ENCODE assay signal across 13 cellular contexts in the genomic region with DNA sequence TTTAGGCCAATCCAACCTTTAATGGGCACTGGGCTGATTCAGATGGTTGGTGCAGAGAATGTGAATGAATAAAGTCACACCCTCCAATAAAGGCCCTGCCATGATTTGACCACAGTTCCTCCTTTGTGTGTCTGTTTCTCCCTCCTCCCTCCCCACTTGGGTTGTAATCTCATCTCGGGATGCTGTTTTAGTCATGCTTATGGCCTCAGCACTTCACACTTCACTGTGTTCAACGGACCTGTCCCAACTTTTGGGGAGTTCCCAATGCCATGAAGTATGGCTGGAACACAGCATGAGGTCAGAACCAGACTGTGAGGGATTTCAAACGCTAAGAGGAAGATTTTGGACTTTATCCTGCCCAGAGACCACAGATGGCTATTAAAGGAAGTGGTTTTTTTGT. TPM values are rescaled to one million over a fixed set of nuclear protein-coding genes. Genes with fewer than 3 reads are reported as not detected.
DNase-seq lines count a peak whose midpoint lies in the region; ATAC-seq and TF ChIP-seq lines count a peak whose summit lies in the region.
"Had no signal": no experiment of that assay in that cellular context is flagged by ENCODE, and none has a peak within 500 bp of the region (broad histone marks: within the 10 kb centered on the region; RNA-seq: fewer than 3 reads in every experiment).

No MANE protein-coding gene starts in this region.

- H3K4me3 ChIP-seq in RWPE2 (ENCODE audit: severe bottlenecking), result no peak overlapping the region
- no peak overlapping the region for H3K4me3 ChIP-seq in esophagus muscularis mucosa

- TF ChIP-seq POLR2A in esophagus muscularis mucosa (IDR thresholded peaks at IDR 0.05; ENCODE audit: low read depth), result no peak

- H3K4me3 Mint-ChIP-seq in activated CD4-positive, alpha-beta T cell treated with anti-CD3 and anti-CD28 coated beads, Interleukin-2, amount 10 ng/mL, durations not matched to agents 7 days and 5 days, result no peak overlapping the region
- H3K4me3 Mint-ChIP-seq in stimulated activated naive B cell treated with anti-CD40 and anti-IgM and Interleukin-4, amounts not matched to agents 10 μg/mL and 1 μg/mL and 100 μg/mL, for 72 hours, result no peak overlapping the region

- H3K27ac Mint-ChIP-seq in activated CD4-positive, alpha-beta T cell treated with anti-CD3 and anti-CD28 coated beads, Interleukin-2, amount 10 ng/mL, durations not matched to agents 7 days and 5 days, result peak overlapping the region; percentile 54
- peak overlapping the region; percentile 87 for H3K27ac Mint-ChIP-seq in stimulated activated naive B cell treated with anti-CD40 and anti-IgM and Interleukin-4, amounts not matched to agents 10 μg/mL and 1 μg/mL and 100 μg/mL, for 72 hours

- no peak for TF ChIP-seq EP300 in esophagus muscularis mucosa (IDR thresholded peaks at IDR 0.05)

- H3K9me3 ChIP-seq in RWPE2 (ENCODE audit: severe bottlenecking), result no peaks in the 10 kb centered on the region
- H3K9me3 ChIP-seq in esophagus muscularis mucosa, result no peaks in the 10 kb centered on the region

- H3K27me3 ChIP-seq in RWPE2 (ENCODE audit: insufficient read depth, poor library complexity, severe bottlenecking) (no peaks in the 10 kb centered on the region), esophagus muscularis mucosa (no peaks in the 10 kb centered on the region)

- H3K27me3 Mint-ChIP-seq in activated CD4-positive, alpha-beta T cell treated with anti-CD3 and anti-CD28 coated beads, Interleukin-2, amount 10 ng/mL, durations not matched to agents 7 days and 5 days, result no peaks in the 10 kb centered on the region
- H3K27me3 Mint-ChIP-seq in stimulated activated naive B cell treated with anti-CD40 and anti-IgM and Interleukin-4, amounts not matched to agents 10 μg/mL and 1 μg/mL and 100 μg/mL, for 72 hours, result no peaks in the 10 kb centered on the region
- H3K27me3 Mint-ChIP-seq: brain had no signal

- POLR2A ChIA-PET in activated CD4-positive, alpha-beta T cell treated with anti-CD3 and anti-CD28 coated beads, Interleukin-2, amount 10 ng/mL, durations not matched to agents 7 days and 5 days (lab: Charles Lee), result interaction anchor here (0.6 kb wide), 1 partner anchor 43 kb away, joined by 6 read pairs; no protein-coding TSS in a partner anchor

- no peak for DNase-seq in activated CD4-positive, alpha-beta T cell treated with anti-CD3 and anti-CD28 coated beads, Interleukin-2, amount 10 ng/mL, durations not matched to agents 7 days and 5 days
- no peak for DNase-seq in activated CD4-positive, alpha-beta T cell treated with anti-CD3 and anti-CD28 coated beads, Interleukin-2, amount 50 U/mL, for 1 hour
- DNase-seq in RWPE2 (ENCODE audit: low spot score) (no peak), esophagus muscularis mucosa (ENCODE audit: extremely low spot score) (no peak), cardiac septum (ENCODE audit: low spot score) (no peak), retina (no peak)
- no peak for DNase-seq in stimulated activated naive B cell treated with anti-CD40 and anti-IgM and Interleukin-4, amounts not matched to agents 10 μg/mL and 1 μg/mL and 100 μg/mL, for 72 hours
- DNase-seq: left cardiac atrium; NCI-H1417; stimulated activated CD4-positive, alpha-beta T cell treated with anti-CD3 and anti-CD28 coated beads, Interleukin-12 subunit alpha, Interleukin-12 subunit beta, amount 100 ng/mL, for 4 hours; T-helper 9 cell had no signal

- CTCF ChIA-PET in activated CD4-positive, alpha-beta T cell treated with anti-CD3 and anti-CD28 coated beads, Interleukin-2, amount 10 ng/mL, durations not matched to agents 7 days and 5 days (lab: Charles Lee), result interaction anchor here (0.7 kb wide), 1 partner anchor 1992 kb away, joined by 3 read pairs; the partner anchor contains the start of gene MAST3

- no peak overlapping the region for H3K27ac ChIP-seq in RWPE2 (ENCODE audit: poor library complexity, severe bottlenecking)
- H3K27ac ChIP-seq in esophagus muscularis mucosa (replicated peaks in 1 of 4), result peak overlapping the region; percentile 13 to 69 (median 46)

- peaks cover 5% of the 10 kb centered on the region for H3K4me1 ChIP-seq in RWPE2 (ENCODE audit: insufficient read depth, poor library complexity, severe bottlenecking)
- peaks cover 3 to 8% (median 7%) of the 10 kb centered on the region in 4 donors for H3K4me1 ChIP-seq in esophagus muscularis mucosa

- peaks cover 21% of the 10 kb centered on the region for H3K36me3 Mint-ChIP-seq in activated CD4-positive, alpha-beta T cell treated with anti-CD3 and anti-CD28 coated beads, Interleukin-2, amount 10 ng/mL, durations not matched to agents 7 days and 5 days (ENCODE audit: low read depth)
- peaks cover 15 to 24% of the 10 kb centered on the region in 2 donors for H3K36me3 Mint-ChIP-seq in stimulated activated naive B cell treated with anti-CD40 and anti-IgM and Interleukin-4, amounts not matched to agents 10 μg/mL and 1 μg/mL and 100 μg/mL, for 72 hours

- 20% methylated on average over 3 of the region's 3 CpGs for WGBS in esophagus muscularis mucosa

- intact Hi-C loops in esophagus muscularis mucosa (cut with DNase I) (no loop called here), cardiac septum (cut with DNase I) (no loop called here)

- no peaks in the 10 kb centered on the region for H3K9me3 Mint-ChIP-seq in activated CD4-positive, alpha-beta T cell treated with anti-CD3 and anti-CD28 coated beads, Interleukin-2, amount 10 ng/mL, durations not matched to agents 7 days and 5 days
- H3K9me3 Mint-ChIP-seq in stimulated activated naive B cell treated with anti-CD40 and anti-IgM and Interleukin-4, amounts not matched to agents 10 μg/mL and 1 μg/mL and 100 μg/mL, for 72 hours, result no peaks in the 10 kb centered on the region
- H3K9me3 Mint-ChIP-seq: brain had no signal

- no peak for TF ChIP-seq CTCF in RWPE2 (IDR thresholded peaks at IDR 0.05; ENCODE audit: poor library complexity, severe bottlenecking)
- TF ChIP-seq CTCF in esophagus muscularis mucosa (IDR thresholded peaks at IDR 0.05), result no peak

- H3K4me1 Mint-ChIP-seq in activated CD4-positive, alpha-beta T cell treated with anti-CD3 and anti-CD28 coated beads, Interleukin-2, amount 10 ng/mL, durations not matched to agents 7 days and 5 days, result peaks cover 11% of the 10 kb centered on the region
- H3K4me1 Mint-ChIP-seq in stimulated activated naive B cell treated with anti-CD40 and anti-IgM and Interleukin-4, amounts not matched to agents 10 μg/mL and 1 μg/mL and 100 μg/mL, for 72 hours, result peaks cover 22 to 38% of the 10 kb centered on the region in 2 donors
- H3K4me1 Mint-ChIP-seq: brain had no signal

- ATAC-seq in RWPE2 (ENCODE audit: low read depth) (peak; percentile 21; the same call in 2 of the 3 replicates), HG03135 (IDR thresholded peaks at IDR 0.05; ENCODE audit: unreplicated experiment) (no peak)
- ATAC-seq in stimulated activated naive B cell treated with anti-CD40 and anti-IgM and Interleukin-4, amounts not matched to agents 10 μg/mL and 1 μg/mL and 100 μg/mL, for 72 hours (replicated peaks), result peak; percentile 52 to 68

- H3K36me3 ChIP-seq in RWPE2 (ENCODE audit: low read depth), result peaks cover 25% of the 10 kb centered on the region
- peaks cover 25 to 44% (median 41%) of the 10 kb centered on the region in 4 donors for H3K36me3 ChIP-seq in esophagus muscularis mucosa

RNA-seq across cellular contexts. Expression of gene RAB8A, which starts 5.6 kb away (rescaled TPM):
- total RNA-seq in activated CD4-positive, alpha-beta T cell treated with anti-CD3 and anti-CD28 coated beads, Interleukin-2, amount 10 ng/mL, durations not matched to agents 7 days and 5 days, result 100 to 1,000 TPM; 167 to 175 TPM
- 10 to 100 TPM; 37.9 to 56.4 (median 42.9) TPM for total RNA-seq in esophagus muscularis mucosa
- 17.8 TPM for total RNA-seq in cardiac septum

RNA-seq across cellular contexts. Expression of gene TPM4, which starts 29.8 kb away (rescaled TPM):
- total RNA-seq in activated CD4-positive, alpha-beta T cell treated with anti-CD3 and anti-CD28 coated beads, Interleukin-2, amount 10 ng/mL, durations not matched to agents 7 days and 5 days, result 100 to 1,000 TPM; 422 to 485 TPM
- total RNA-seq in esophagus muscularis mucosa (100 to 1,000 TPM; 378 to 445 (median 414) TPM), cardiac septum (95.4 TPM)

RNA-seq across cellular contexts. Expression of gene HSH2D, which starts 37.4 kb away (rescaled TPM):
- total RNA-seq in activated CD4-positive, alpha-beta T cell treated with anti-CD3 and anti-CD28 coated beads, Interleukin-2, amount 10 ng/mL, durations not matched to agents 7 days and 5 days, result 10 to 100 TPM; 70.7 to 76.9 TPM
- total RNA-seq in esophagus muscularis mucosa (under 1 TPM in 3 of 4 donors, not detected in 1; 0.52 to 0.83 (median 0.75) TPM), cardiac septum (0.32 TPM)

Comparison
In these comparisons a context has a peak if more than half of its experiments do, and no peak if none do; other contexts are left out.
1. RNA of gene HSH2D, which starts 37.4 kb away (total RNA-seq): 70.7 to 76.9 TPM in activated CD4-positive, alpha-beta T cell treated with anti-CD3 and anti-CD28 coated beads, Interleukin-2, amount 10 ng/mL, durations not matched to agents 7 days and 5 days; 0.52 to 0.83 TPM in esophagus muscularis mucosa and 0.32 TPM in cardiac septum (single experiment); every median in the first group is over 10 times any median in the second.